Comparison of ENCODE assay signal across 1 cellular context in the genomic region with DNA sequence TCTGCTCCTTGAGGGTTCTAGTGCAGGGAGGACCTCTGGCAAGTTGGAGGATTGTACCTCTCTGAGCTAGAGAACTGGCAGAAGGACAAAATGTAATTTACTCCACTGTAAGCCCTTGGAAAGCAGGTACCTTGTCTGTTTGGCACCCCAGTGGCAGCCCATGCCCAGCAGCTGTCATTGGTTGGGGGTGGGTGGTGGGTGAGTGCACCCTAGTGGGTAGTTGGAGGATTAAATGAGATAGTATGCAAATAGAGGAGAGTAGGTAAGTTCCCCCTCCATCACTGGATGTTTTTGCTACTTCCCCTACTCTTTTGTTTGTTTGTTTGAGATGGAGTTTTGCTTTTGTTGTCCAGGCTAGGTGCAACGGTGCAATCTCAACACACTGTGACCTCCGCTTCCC.
TF ChIP-seq lines count a peak whose summit lies in the region.

No MANE protein-coding gene starts in this region.

TF ChIP-seq in HEK293, 187 proteins besides CTCF, POLR2A, EP300 and RAD21 (continued from another document):
- TF ChIP-seq, protein P1, sequence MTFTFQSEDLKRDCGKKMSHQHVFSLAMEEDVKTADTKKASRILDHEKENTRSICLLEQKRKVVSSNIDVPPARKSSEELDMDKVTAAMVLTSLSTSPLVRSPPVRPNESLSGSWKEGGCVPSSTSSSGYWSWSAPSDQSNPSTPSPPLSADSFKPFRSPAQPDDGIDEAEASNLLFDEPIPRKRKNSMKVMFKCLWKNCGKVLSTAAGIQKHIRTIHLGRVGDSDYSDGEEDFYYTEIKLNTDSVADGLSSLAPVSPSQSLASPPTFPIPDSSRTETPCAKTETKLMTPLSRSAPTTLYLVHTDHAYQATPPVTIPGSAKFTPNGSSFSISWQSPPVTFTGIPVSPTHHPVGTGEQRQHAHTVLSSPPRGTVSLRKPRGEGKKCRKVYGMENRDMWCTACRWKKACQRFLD (tag by site-specific recombination; IDR thresholded peaks at IDR 0.05): no peak
- TF ChIP-seq ZNF664 (tag by site-specific recombination; IDR thresholded peaks at IDR 0.05): peak; percentile 78
- TF ChIP-seq, protein P2, sequence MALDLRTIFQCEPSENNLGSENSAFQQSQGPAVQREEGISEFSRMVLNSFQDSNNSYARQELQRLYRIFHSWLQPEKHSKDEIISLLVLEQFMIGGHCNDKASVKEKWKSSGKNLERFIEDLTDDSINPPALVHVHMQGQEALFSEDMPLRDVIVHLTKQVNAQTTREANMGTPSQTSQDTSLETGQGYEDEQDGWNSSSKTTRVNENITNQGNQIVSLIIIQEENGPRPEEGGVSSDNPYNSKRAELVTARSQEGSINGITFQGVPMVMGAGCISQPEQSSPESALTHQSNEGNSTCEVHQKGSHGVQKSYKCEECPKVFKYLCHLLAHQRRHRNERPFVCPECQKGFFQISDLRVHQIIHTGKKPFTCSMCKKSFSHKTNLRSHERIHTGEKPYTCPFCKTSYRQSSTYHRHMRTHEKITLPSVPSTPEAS (tag by site-specific recombination; IDR thresholded peaks at IDR 0.05): no peak
TF ChIP-seq in HEK293: peak in this region for 1.
